ENCODE assay signal across 1 cellular context in genomic region chr18:76448262-76449109, GRCh38.
TF ChIP-seq lines count a peak whose summit lies in the region.

No MANE protein-coding gene starts in this region.

TF ChIP-seq in H1, 55 proteins besides CTCF, POLR2A, EP300 and RAD21:
- no peak for TF ChIP-seq SIRT6 (IDR thresholded peaks at IDR 0.05; ENCODE audit: low read length)
- no peak for TF ChIP-seq BCL11A (IDR thresholded peaks at IDR 0.05; ENCODE audit: low read depth in 2 of 2, low read length in 2 of 2)
- TF ChIP-seq RFX5 (IDR thresholded peaks at IDR 0.05; ENCODE audit: borderline replicate concordance, low read depth, low read length) = no peak
- TF ChIP-seq SP2 (IDR thresholded peaks at IDR 0.05; ENCODE audit: low read length) = no peak
- TF ChIP-seq BRCA1 (IDR thresholded peaks at IDR 0.05; ENCODE audit: low read depth, low read length) = no peak
- no peak for TF ChIP-seq SIX5 (IDR thresholded peaks at IDR 0.05; ENCODE audit: low read depth, low read length)
- no peak for TF ChIP-seq ZNF274 (IDR thresholded peaks at IDR 0.05; ENCODE audit: borderline replicate concordance, extremely low read depth, low read length)
- TF ChIP-seq CHD2 (IDR thresholded peaks at IDR 0.05; ENCODE audit: low read length) = no peak
- TF ChIP-seq NANOG (IDR thresholded peaks at IDR 0.05; ENCODE audit: insufficient read depth, low read depth, low read length, poor library complexity, severe bottlenecking) = no peak
- no peak for TF ChIP-seq CHD7 (IDR thresholded peaks at IDR 0.05; ENCODE audit: insufficient replicate concordance, low read length)
- TF ChIP-seq RXRA (IDR thresholded peaks at IDR 0.05; ENCODE audit: insufficient read depth, low read depth, low read length) = no peak
